In the genomic region with DNA sequence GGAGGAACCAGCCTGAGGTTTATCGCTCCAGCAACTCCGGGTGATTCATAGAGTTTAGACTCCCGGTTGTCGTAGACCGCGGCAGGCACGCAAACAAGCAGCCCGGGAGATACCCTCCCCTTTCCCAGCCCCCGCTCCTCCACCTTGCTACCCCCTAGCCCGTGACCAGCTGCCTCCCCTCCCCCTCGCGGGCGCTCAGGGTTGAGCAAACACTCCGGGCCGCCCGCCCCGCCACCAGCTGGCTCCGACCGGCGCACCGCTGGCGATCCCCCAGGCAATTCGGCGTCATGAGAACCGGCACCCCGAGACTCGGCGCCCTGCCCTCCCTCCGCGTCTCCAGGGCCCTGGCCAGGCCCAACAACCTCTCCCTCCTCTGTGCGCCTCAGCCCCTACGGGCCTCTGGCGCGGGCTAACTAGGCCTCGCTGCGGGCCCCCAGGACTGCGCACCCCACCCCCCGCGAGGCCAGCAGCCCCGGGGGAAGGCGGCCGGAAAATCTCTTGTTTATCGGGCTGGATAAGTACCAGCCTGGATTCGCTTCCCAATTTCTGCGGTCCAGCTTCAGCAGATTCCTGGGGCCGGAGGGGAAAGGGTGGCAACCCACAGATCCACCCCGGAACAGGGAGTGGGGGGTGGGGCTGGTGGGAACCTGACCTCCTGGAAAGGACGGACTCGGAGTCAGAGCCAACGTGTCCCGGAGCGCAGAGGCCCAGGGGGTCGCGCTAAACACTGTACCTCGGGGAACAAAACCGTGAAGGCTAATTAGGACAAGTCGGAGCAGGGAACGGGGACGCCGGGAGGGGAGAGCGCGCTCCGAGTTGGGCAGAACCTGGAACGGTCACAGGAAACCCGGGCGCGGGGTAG, we compare ENCODE assay signal across 8 cellular contexts. TPM values are rescaled to one million over a fixed set of nuclear protein-coding genes. Genes with fewer than 3 reads are reported as not detected.
DNase-seq lines count a peak whose midpoint lies in the region; ATAC-seq and TF ChIP-seq lines count a peak whose summit lies in the region.

No MANE protein-coding gene starts in this region.

- TF ChIP-seq POLR2A in heart left ventricle (IDR thresholded peaks at IDR 0.05) (peak in 1 of 2 donors; percentile 32), ovary (IDR thresholded peaks at IDR 0.05) (peak; percentile 58)

- H3K4me1 Mint-ChIP-seq in activated naive CD8-positive, alpha-beta T cell treated with anti-CD3 and anti-CD28 coated beads for 36 hours, result peaks cover 7% of the 10 kb centered on the region

- H3K4me3 ChIP-seq in heart left ventricle, result peak overlapping the region; percentile 48 to 90 (median 69)
- peak overlapping the region; percentile 52 for H3K4me3 ChIP-seq in ovary

- intact Hi-C loops in heart left ventricle (cut with DNase I) (loop anchor here in 1 of 10 donors (1.0 kb wide), 1 partner anchor 23 kb away; no protein-coding TSS in a partner anchor), ovary (cut with DNase I) (loop anchor here in 2 of 4 donors (2.0 kb wide), 2 partner anchors 22 to 24 kb away; no protein-coding TSS in a partner anchor)

- H3K4me1 ChIP-seq in heart left ventricle (peaks cover 0 to 71% (median 36%) of the 10 kb centered on the region in 12 donors), ovary (ENCODE audit: insufficient read depth) (peaks cover 22% of the 10 kb centered on the region)

- no peaks in the 10 kb centered on the region for H3K36me3 Mint-ChIP-seq in activated naive CD8-positive, alpha-beta T cell treated with anti-CD3 and anti-CD28 coated beads for 36 hours

- TF ChIP-seq EP300 in ovary (IDR thresholded peaks at IDR 0.05), result no peak

- H3K27me3 Mint-ChIP-seq in activated naive CD8-positive, alpha-beta T cell treated with anti-CD3 and anti-CD28 coated beads for 36 hours, result peaks cover 57% of the 10 kb centered on the region

- no peak for TF ChIP-seq CTCF in heart left ventricle (IDR thresholded peaks at IDR 0.05)
- TF ChIP-seq CTCF in ovary (IDR thresholded peaks at IDR 0.05), result peak in 2 of 3 donors; percentile 17 to 21

- H3K27me3 ChIP-seq in heart left ventricle, result peaks cover 0 to 49% (median 0%) of the 10 kb centered on the region in 9 donors
- no peaks in the 10 kb centered on the region for H3K27me3 ChIP-seq in ovary

- H3K9me3 ChIP-seq in heart left ventricle, result no peaks in the 10 kb centered on the region
- H3K9me3 ChIP-seq in ovary, result no peaks in the 10 kb centered on the region

- DNase-seq in DMS 273 (lab: John Stamatoyannopoulos, UW; ENCODE audit: unreplicated experiment) (peak; percentile 93), NCI-H1417 treated with DMSO at 0.1 percent for 48 hours (lab: John Stamatoyannopoulos, UW) (peak; percentile 59), heart left ventricle (peak; percentile 83 to 90 (median 87)), ovary (peak; percentile 96 to 98 (median 98)), cerebellar nuclear complex (lab: John Stamatoyannopoulos, UW) (no peak)
- DNase-seq in activated naive CD8-positive, alpha-beta T cell treated with anti-CD3 and anti-CD28 coated beads for 36 hours, result peak; percentile 41

- peak; percentile 43 for ATAC-seq in GM21576 (IDR thresholded peaks at IDR 0.05; ENCODE audit: unreplicated experiment)
- peak; percentile 59 to 76 (median 74) for ATAC-seq in heart left ventricle
- no peak for ATAC-seq in HG03378 (IDR thresholded peaks at IDR 0.05; ENCODE audit: unreplicated experiment)

- WGBS in heart left ventricle, 4 donors, result 1 to 2% (median 1%) methylated on average over 42 to 67 of the region's 67 CpGs
- 1% methylated on average over 54 to 67 of the region's 67 CpGs for WGBS in ovary, 3 donors

- H3K9me3 Mint-ChIP-seq in activated naive CD8-positive, alpha-beta T cell treated with anti-CD3 and anti-CD28 coated beads for 36 hours, result no peaks in the 10 kb centered on the region

- peak overlapping the region; percentile 56 for H3K27ac Mint-ChIP-seq in activated naive CD8-positive, alpha-beta T cell treated with anti-CD3 and anti-CD28 coated beads for 36 hours

- peak overlapping the region; percentile 59 for H3K4me3 Mint-ChIP-seq in activated naive CD8-positive, alpha-beta T cell treated with anti-CD3 and anti-CD28 coated beads for 36 hours

- peak overlapping the region; percentile 87 to 99 (median 96) for H3K27ac ChIP-seq in heart left ventricle
- H3K27ac ChIP-seq in ovary, result peak overlapping the region; percentile 77 to 96

- H3K36me3 ChIP-seq in heart left ventricle (no peaks in the 10 kb centered on the region), ovary (no peaks in the 10 kb centered on the region)

RNA-seq across cellular contexts. Expression of gene GPRC5C, which starts 1.0 kb away (rescaled TPM):
- 1 to 10 TPM in 1 of 2 experiments, under 1 TPM in 1; 0.66 to 2.1 TPM for total RNA-seq in activated naive CD8-positive, alpha-beta T cell treated with anti-CD3 and anti-CD28 coated beads for 36 hours
- total RNA-seq in heart left ventricle (10 to 100 TPM; 22.2 to 59.9 (median 39.2) TPM), ovary (100 to 1,000 TPM in 1 of 7 donors, 10 to 100 TPM in 6; 39.7 to 133 (median 63.9) TPM)
- polyA plus RNA-seq in heart left ventricle (10 to 100 TPM; 28.5 to 35.3 TPM), ovary (10 to 100 TPM in 1 of 2 donors, 1 to 10 TPM in 1; 3.7 to 59.1 TPM)

RNA-seq across cellular contexts. Expression of gene CD300A, which starts 35.5 kb away (rescaled TPM):
- total RNA-seq in activated naive CD8-positive, alpha-beta T cell treated with anti-CD3 and anti-CD28 coated beads for 36 hours, result 1 to 10 TPM; 4.4 to 5.6 TPM
- total RNA-seq in heart left ventricle, result 10 to 100 TPM in 1 of 9 donors, 1 to 10 TPM in 6, under 1 TPM in 2; 0.64 to 23.2 (median 1.8) TPM
- polyA plus RNA-seq in heart left ventricle, result 1 to 10 TPM in 1 of 2 donors, under 1 TPM in 1; 0.72 to 1.5 TPM
- 1 to 10 TPM; 1.4 to 5.5 (median 2.1) TPM for total RNA-seq in ovary
- 1 to 10 TPM; 1.5 to 4.8 TPM for polyA plus RNA-seq in ovary

Comparison
In these comparisons a context has a peak if more than half of its experiments do, and no peak if none do; other contexts are left out.
1. DNase-seq: peak in DMS 273 (single experiment), NCI-H1417 treated with DMSO at 0.1 percent for 48 hours (single experiment), activated naive CD8-positive, alpha-beta T cell treated with anti-CD3 and anti-CD28 coated beads for 36 hours (single experiment), heart left ventricle (5 of 5) and ovary (5 of 5); none in cerebellar nuclear complex (0 of 2).
2. CTCF ChIP-seq: peak in ovary (2 of 3); none in heart left ventricle (0 of 12).
3. RNA of gene GPRC5C, which starts 1.0 kb away (total RNA-seq): 39.7 to 133 TPM in ovary and 22.2 to 59.9 TPM in heart left ventricle; 0.66 to 2.1 TPM in activated naive CD8-positive, alpha-beta T cell treated with anti-CD3 and anti-CD28 coated beads for 36 hours; every median in the first group is over 4 times any median in the second.